In genomic region chr5:75664933-75665332, GRCh38 we compare ENCODE assay signal across 25 cellular contexts. TPM values are rescaled to one million over a fixed set of nuclear protein-coding genes. Genes with fewer than 3 reads are reported as not detected.
"Had no signal": no experiment of that assay in that cellular context is flagged by ENCODE, and none has a peak within 500 bp of the region (broad histone marks: within the 10 kb centered on the region; RNA-seq: fewer than 3 reads in every experiment).

No MANE protein-coding gene starts in this region.

- H3K27me3 ChIP-seq: colonic mucosa, gastrocnemius medialis, neutrophil, right atrium auricular region, tibial artery had no signal

- H3K36me3 ChIP-seq: colonic mucosa, gastrocnemius medialis, neutrophil, prostate gland, right atrium auricular region, tibial artery had no signal

- DNase-seq: colonic mucosa; effector CD8-positive, alpha-beta T cell; endodermal cell; foreskin fibroblast; gastrocnemius medialis; head of caudate nucleus; mesendoderm; midbrain; naive thymus-derived CD4-positive, alpha-beta T cell; nephron progenitor cell; stimulated activated CD4-positive, alpha-beta T cell treated with anti-CD3 and anti-CD28 coated beads, Interleukin-12 subunit alpha, Interleukin-12 subunit beta, amount 100 ng/mL, for 4 hours; stimulated activated CD4-positive, alpha-beta T cell treated with anti-CD3 and anti-CD28 coated beads, Interleukin-1b, Interleukin-23, amount 100 ng/mL, for 48 hours; stimulated activated CD4-positive, alpha-beta T cell treated with anti-CD3 and anti-CD28 coated beads, Interleukin-4, amount 100 ng/mL, for 1 hour; stimulated activated CD8-positive, alpha-beta memory T cell treated with anti-CD3 and anti-CD28 coated beads, Interleukin-4, amount 100 ng/mL, for 48 hours; stimulated activated naive CD4-positive, alpha-beta T cell; stimulated activated naive CD8-positive, alpha-beta T cell treated with anti-CD3 and anti-CD28 coated beads, Interleukin-15, amount 100 ng/mL, for 72 hours; tibial artery had no signal

- H3K4me3 ChIP-seq: colonic mucosa, gastrocnemius medialis, prostate gland, right atrium auricular region, smooth muscle cell, tibial artery had no signal

- H3K4me2 ChIP-seq: smooth muscle cell had no signal

- H3K9me3 ChIP-seq: colonic mucosa, gastrocnemius medialis, neutrophil, prostate gland, right atrium auricular region, tibial artery had no signal

- ATAC-seq: esophagus mucosa; gastrocnemius medialis; left lobe of liver; naive thymus-derived CD4-positive, alpha-beta T cell; sciatic nerve; stimulated activated naive CD8-positive, alpha-beta T cell treated with anti-CD3 and anti-CD28 coated beads, Interleukin-15, amount 100 ng/mL, for 72 hours had no signal

- H3K4me1 ChIP-seq: colonic mucosa, gastrocnemius medialis, prostate gland had no signal

- H3K27ac ChIP-seq: colonic mucosa, epithelial cell of prostate, gastrocnemius medialis, neutrophil, prostate gland, right atrium auricular region, tibial artery had no signal

RNA-seq across cellular contexts. Expression of gene ANKDD1B, which starts 53.7 kb away (rescaled TPM):
- total RNA-seq: right atrium auricular region had no signal
- polyA plus RNA-seq: smooth muscle cell had no signal
